ENCODE assay signal across 8 cellular contexts in genomic region chr1:226547754-226548191, GRCh38. TPM values are rescaled to one million over a fixed set of nuclear protein-coding genes. Genes with fewer than 3 reads are reported as not detected.
DNase-seq lines count a peak whose midpoint lies in the region; ATAC-seq and TF ChIP-seq lines count a peak whose summit lies in the region.

No MANE protein-coding gene starts in this region.

- ATAC-seq in GM19351 (IDR thresholded peaks at IDR 0.05; ENCODE audit: unreplicated experiment) (peak; percentile 78), PC-3 (peak; percentile 93), esophagus mucosa (peak; percentile 82)
- peak; percentile 75 for ATAC-seq in naive thymus-derived CD4-positive, alpha-beta T cell
- ATAC-seq in stimulated activated naive CD8-positive, alpha-beta T cell treated with anti-CD3 and anti-CD28 coated beads, Interleukin-15, Interleukin-2, amounts not matched to agents 100 U/mL and 50 U/mL, for 24 hours, result peak; percentile 67

- H3K9me3 ChIP-seq in BE2C, result no peaks in the 10 kb centered on the region
- H3K9me3 ChIP-seq in Karpas-422 (ENCODE audit: low read length), result no peaks in the 10 kb centered on the region
- no peaks in the 10 kb centered on the region for H3K9me3 ChIP-seq in PC-3 (ENCODE audit: low read length)
- H3K9me3 ChIP-seq in naive thymus-derived CD4-positive, alpha-beta T cell (ENCODE audit: control insufficient read depth in 2 of 3, low read length in 3 of 3), result no peaks in the 10 kb centered on the region

- BruUV-seq in PC-3 (replicated peaks; lab: Mats Ljungman, UMichigan), result no TSS peak

- H3F3A ChIP-seq in PC-3 (ENCODE audit: low read length, unreplicated experiment), result no peaks in the 10 kb centered on the region

- H4K20me1 ChIP-seq in Karpas-422 (ENCODE audit: insufficient read depth, low read depth, low read length) (no peaks in the 10 kb centered on the region), PC-3 (ENCODE audit: low read length) (no peaks in the 10 kb centered on the region)

- no peaks in the 10 kb centered on the region for H3K36me3 ChIP-seq in BE2C
- no peaks in the 10 kb centered on the region for H3K36me3 ChIP-seq in Karpas-422 (ENCODE audit: insufficient read depth, low read length)
- no peaks in the 10 kb centered on the region for H3K36me3 ChIP-seq in PC-3 (ENCODE audit: low read depth, low read length)
- H3K36me3 ChIP-seq in naive thymus-derived CD4-positive, alpha-beta T cell (ENCODE audit: control insufficient read depth in 2 of 3, insufficient read depth in 3 of 3, low read length in 3 of 3), result no peaks in the 10 kb centered on the region

- H3K27ac ChIP-seq in Karpas-422 (ENCODE audit: low read length) (no peak overlapping the region), PC-3 (ENCODE audit: low read length) (no peak overlapping the region)
- no peak overlapping the region for H3K27ac ChIP-seq in naive thymus-derived CD4-positive, alpha-beta T cell (ENCODE audit: low read depth, low read length)

- no peaks in the 10 kb centered on the region for H3K9me2 ChIP-seq in Karpas-422 (replicated peaks; ENCODE audit: insufficient read depth, low read length)
- H3K9me2 ChIP-seq in PC-3 (replicated peaks; ENCODE audit: low read length), result no peaks in the 10 kb centered on the region

- H3K27me3 ChIP-seq in BE2C (peaks cover 32% of the 10 kb centered on the region), Karpas-422 (ENCODE audit: low read length) (no peaks in the 10 kb centered on the region), PC-3 (ENCODE audit: low read length) (peaks cover 42% of the 10 kb centered on the region)
- no peaks in the 10 kb centered on the region for H3K27me3 ChIP-seq in naive thymus-derived CD4-positive, alpha-beta T cell (ENCODE audit: control insufficient read depth in 2 of 2, insufficient read depth in 2 of 2, low read length in 2 of 2)

- no peak overlapping the region for H3K27ac Mint-ChIP-seq in naive thymus-derived CD4-positive, alpha-beta T cell

- POLR2A ChIA-PET in PC-3 (lab: Charles Lee; ENCODE audit: unreplicated experiment), result interaction anchor here (0.6 kb wide), 2 partner anchors 15 to 289 kb away, joined by 8 read pairs; no protein-coding TSS in a partner anchor
- POLR2A ChIA-PET in naive thymus-derived CD4-positive, alpha-beta T cell (lab: Charles Lee), result no interaction called here

- DNase-seq in BE2C (peak; percentile 87), Karpas-422 (peak; percentile 94), PC-3 (peak; percentile 99), activated T-cell treated with anti-CD3 and anti-CD28 coated beads for 48 hours (ENCODE audit: low read depth) (peak; percentile 43)
- DNase-seq in naive thymus-derived CD4-positive, alpha-beta T cell, result peak in 8 of 9 donors; percentile 17 to 56 (median 50)
- peak; percentile 72 for DNase-seq in stimulated activated naive CD8-positive, alpha-beta T cell treated with anti-CD3 and anti-CD28 coated beads, Interleukin-15, Interleukin-2, amounts not matched to agents 100 U/mL and 50 U/mL, for 24 hours

- H3K9me3 Mint-ChIP-seq in naive thymus-derived CD4-positive, alpha-beta T cell, result no peaks in the 10 kb centered on the region

- H3K36me3 Mint-ChIP-seq in naive thymus-derived CD4-positive, alpha-beta T cell, result no peaks in the 10 kb centered on the region

- peak overlapping the region; percentile 45 for H3K4me2 ChIP-seq in Karpas-422 (ENCODE audit: low read depth, low read length, poor library complexity, severe bottlenecking)
- peak overlapping the region; percentile 42 for H3K4me2 ChIP-seq in PC-3 (ENCODE audit: low read length)

- CTCF ChIA-PET in PC-3 (lab: Charles Lee), result interaction anchor here (0.6 to 1.8 kb wide), 15 partner anchors 8 to 438 kb away, joined by 3 to 22 read pairs (median 7); no protein-coding TSS in a partner anchor
- CTCF ChIA-PET in naive thymus-derived CD4-positive, alpha-beta T cell (lab: Charles Lee), result interaction anchor here (1.0 kb wide), 2 partner anchors 38 to 238 kb away, joined by 3 to 4 read pairs; partner anchors contain the start of gene LIN9

- peaks cover 0 to 19% (median 10%) of the 10 kb centered on the region in 7 donors for H3K4me1 Mint-ChIP-seq in naive thymus-derived CD4-positive, alpha-beta T cell

- intact Hi-C loops in PC-3 (cut with micrococcal nuclease), result loop anchor here (1.0 to 5.0 kb wide), 5 partner anchors 61 to 280 kb away; no protein-coding TSS in a partner anchor
- intact Hi-C loops in naive thymus-derived CD4-positive, alpha-beta T cell (cut with micrococcal nuclease), result loop anchor here (1.0 to 5.0 kb wide), 7 partner anchors 61 to 280 kb away; partner anchors contain the start of gene PARP1 (in 1 of the 2)

- H3K4me3 Mint-ChIP-seq in naive thymus-derived CD4-positive, alpha-beta T cell, result peak overlapping the region in 9 of 10 donors; percentile 17 to 70 (median 51)

- H3K79me2 ChIP-seq in Karpas-422 (ENCODE audit: low read length) (no peaks in the 10 kb centered on the region), PC-3 (ENCODE audit: low read length) (no peaks in the 10 kb centered on the region)

- H3K27me3 Mint-ChIP-seq in naive thymus-derived CD4-positive, alpha-beta T cell, result peaks cover 37 to 77% (median 39%) of the 10 kb centered on the region in 5 donors

- H3K4me1 ChIP-seq in BE2C (peaks cover 6% of the 10 kb centered on the region), Karpas-422 (ENCODE audit: low read length) (peaks cover 28% of the 10 kb centered on the region), PC-3 (ENCODE audit: insufficient read depth, low read length) (peaks cover 18% of the 10 kb centered on the region)
- H3K4me1 ChIP-seq in naive thymus-derived CD4-positive, alpha-beta T cell (ENCODE audit: control insufficient read depth in 2 of 2, insufficient read depth in 2 of 2, low read length in 2 of 2), result peaks cover 15 to 17% of the 10 kb centered on the region in 2 donors

- H3K9ac ChIP-seq in Karpas-422 (ENCODE audit: low read length) (no peak overlapping the region), PC-3 (ENCODE audit: low read length) (no peak overlapping the region)

- H3K4me3 ChIP-seq in BE2C (ENCODE audit: low read depth, low read length) (no peak overlapping the region), Karpas-422 (ENCODE audit: low read length) (no peak overlapping the region), PC-3 (ENCODE audit: low read length) (no peak overlapping the region)
- no peak overlapping the region for H3K4me3 ChIP-seq in naive thymus-derived CD4-positive, alpha-beta T cell (ENCODE audit: low read length)

- TF ChIP-seq CTCF in BE2C (IDR thresholded peaks at IDR 0.05; ENCODE audit: low read depth, low read length), result peak; percentile 100
- peak; percentile 99 for TF ChIP-seq CTCF in PC-3 (conservative IDR thresholded peaks at IDR 0.05; ENCODE audit: low read depth, low read length)

- no peak overlapping the region for H2AFZ ChIP-seq in Karpas-422 (ENCODE audit: low read length)
- H2AFZ ChIP-seq in PC-3 (ENCODE audit: low read length), result no peak overlapping the region

RNA-seq across cellular contexts. Expression of gene STUM, which starts 0.8 kb away (rescaled TPM):
- not detected for polyA plus RNA-seq in BE2C (2012; ENCODE audit: insufficient read depth, insufficient read length, low read depth)
- 0.04 and 0.15 TPM in 2 replicates for total RNA-seq in Karpas-422 (2014; rRNA removed; shearing (Covaris generic); ENCODE audit: low replicate concordance)
- total RNA-seq in PC-3 (2014; rRNA removed) (0.40 and 0.58 TPM in 2 replicates), esophagus mucosa (0.24 TPM)
- total RNA-seq in naive thymus-derived CD4-positive, alpha-beta T cell, result not detected
- not detected for polyA plus RNA-seq in naive thymus-derived CD4-positive, alpha-beta T cell

Comparison
In these comparisons a context has a peak if more than half of its experiments do, and no peak if none do; other contexts are left out.
1. DNase-seq: peak in every context shown above with its lines; median percentile 99 in PC-3; 94 in Karpas-422; 87 in BE2C; 72 in stimulated activated naive CD8-positive, alpha-beta T cell treated with anti-CD3 and anti-CD28 coated beads, Interleukin-15, Interleukin-2, amounts not matched to agents 100 U/mL and 50 U/mL, for 24 hours; 50 in naive thymus-derived CD4-positive, alpha-beta T cell; 43 in activated T-cell treated with anti-CD3 and anti-CD28 coated beads for 48 hours.